Comparison of ENCODE assay signal across 16 cellular contexts in the genomic region with DNA sequence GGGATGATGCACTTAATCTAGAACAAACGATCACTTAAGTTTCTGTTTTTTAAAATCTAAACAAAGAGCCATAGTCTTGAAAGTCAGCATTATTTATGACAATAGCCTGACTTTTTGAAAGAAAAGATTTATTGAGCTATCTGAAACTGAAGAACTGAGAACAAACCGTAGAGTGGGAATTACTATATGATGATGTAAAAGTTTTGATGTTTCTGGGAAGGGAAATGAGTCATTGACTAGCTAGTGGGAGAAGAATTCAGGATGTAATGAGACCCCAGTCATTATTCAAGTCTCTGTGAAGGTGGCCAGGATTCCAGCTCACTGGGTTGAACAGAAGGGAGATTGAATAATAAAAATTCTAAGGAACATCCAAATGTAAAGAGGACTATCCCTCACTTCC.
DNase-seq lines count a peak whose midpoint lies in the region; ATAC-seq, FAIRE-seq and TF ChIP-seq lines count a peak whose summit lies in the region.
"Had no signal": no experiment of that assay in that cellular context is flagged by ENCODE, and none has a peak within 500 bp of the region (broad histone marks: within the 10 kb centered on the region; RNA-seq: fewer than 3 reads in every experiment).

No MANE protein-coding gene starts in this region.

- H3K9ac ChIP-seq in PC-3 (ENCODE audit: low read length): peak overlapping the region; percentile 92

- FAIRE-seq in endometrium (lab: Jason Lieb, UNC): peak; percentile 4

- peak overlapping the region; percentile 74 for H3K27ac Mint-ChIP-seq in Calu3 (ENCODE audit: unreplicated experiment)
- peak overlapping the region; percentile 53 for H3K27ac Mint-ChIP-seq in mesothelial cell of epicardium
- no peak overlapping the region for H3K27ac Mint-ChIP-seq in stimulated activated naive B cell treated with anti-CD40 and anti-IgM and Interleukin-4, amounts not matched to agents 10 μg/mL and 1 μg/mL and 100 μg/mL, for 72 hours
- H3K27ac Mint-ChIP-seq: activated naive CD8-positive, alpha-beta T cell; CD4-positive, alpha-beta memory T cell; effector memory CD8-positive, alpha-beta T cell; immature natural killer cell had no signal

- peak overlapping the region; percentile 99 for H3K27ac ChIP-seq in PC-3 (ENCODE audit: low read length)
- H3K27ac ChIP-seq: neutrophil had no signal

- no peaks in the 10 kb centered on the region for H3K27me3 ChIP-seq in PC-3 (ENCODE audit: low read length)

- H3K27me3 Mint-ChIP-seq in Calu3 (ENCODE audit: unreplicated experiment) (no peaks in the 10 kb centered on the region), mesothelial cell of epicardium (ENCODE audit: low read depth) (no peaks in the 10 kb centered on the region)
- peaks cover 0 to 13% of the 10 kb centered on the region in 2 donors for H3K27me3 Mint-ChIP-seq in stimulated activated naive B cell treated with anti-CD40 and anti-IgM and Interleukin-4, amounts not matched to agents 10 μg/mL and 1 μg/mL and 100 μg/mL, for 72 hours
- H3K27me3 Mint-ChIP-seq: effector memory CD8-positive, alpha-beta T cell had no signal

- H3K4me1 Mint-ChIP-seq in Calu3 (ENCODE audit: low read depth, unreplicated experiment): peaks cover 48% of the 10 kb centered on the region
- peaks cover 34% of the 10 kb centered on the region for H3K4me1 Mint-ChIP-seq in mesothelial cell of epicardium
- no peaks in the 10 kb centered on the region for H3K4me1 Mint-ChIP-seq in stimulated activated naive B cell treated with anti-CD40 and anti-IgM and Interleukin-4, amounts not matched to agents 10 μg/mL and 1 μg/mL and 100 μg/mL, for 72 hours
- H3K4me1 Mint-ChIP-seq: CD4-positive, alpha-beta memory T cell; immature natural killer cell had no signal

- POLR2A ChIA-PET in PC-3 (lab: Charles Lee; ENCODE audit: unreplicated experiment): interaction anchor here (0.6 kb wide), 1 partner anchor 1732 kb away, joined by 3 read pairs; no protein-coding TSS in a partner anchor

- H3K36me3 Mint-ChIP-seq in Calu3 (ENCODE audit: insufficient read depth, unreplicated experiment) (peaks cover 8% of the 10 kb centered on the region), mesothelial cell of epicardium (peaks cover 8% of the 10 kb centered on the region)
- H3K36me3 Mint-ChIP-seq in stimulated activated naive B cell treated with anti-CD40 and anti-IgM and Interleukin-4, amounts not matched to agents 10 μg/mL and 1 μg/mL and 100 μg/mL, for 72 hours: no peaks in the 10 kb centered on the region
- H3K36me3 Mint-ChIP-seq: activated naive CD8-positive, alpha-beta T cell; CD4-positive, alpha-beta memory T cell; immature natural killer cell had no signal

- no peaks in the 10 kb centered on the region for H3K36me3 ChIP-seq in PC-3 (ENCODE audit: low read depth, low read length)
- H3K36me3 ChIP-seq: neutrophil had no signal

- no peaks in the 10 kb centered on the region for H3K9me3 ChIP-seq in PC-3 (ENCODE audit: low read length)
- H3K9me3 ChIP-seq: neutrophil had no signal

- H3K79me2 ChIP-seq in PC-3 (ENCODE audit: low read length): 0 out of 2 replicates have a peak, but pooled peaks cover 6% of the 10 kb centered on the region

- TF ChIP-seq CTCF in Calu3 (IDR thresholded peaks at IDR 0.05; ENCODE audit: unreplicated experiment) (no peak), PC-3 (conservative IDR thresholded peaks at IDR 0.05; ENCODE audit: low read depth, low read length) (no peak), mesothelial cell of epicardium (IDR thresholded peaks at IDR 0.05; ENCODE audit: unreplicated experiment) (no peak)

- DNase-seq in Calu3 (no peak), PC-3 (peak; percentile 83), mesothelial cell of epicardium (ENCODE audit: low spot score in 2 of 2, unreplicated experiment in 2 of 2) (no peak)
- DNase-seq in activated T-cell treated with anti-CD3 and anti-CD28 coated beads, Interleukin-2, amount 50 U/mL, for 1 hour: no peak
- DNase-seq in stimulated activated naive B cell treated with anti-CD40 and anti-IgM and Interleukin-4, amounts not matched to agents 10 μg/mL and 1 μg/mL and 100 μg/mL, for 72 hours: no peak
- DNase-seq: activated CD4-positive, alpha-beta T cell treated with anti-CD3 and anti-CD28 coated beads, Interleukin-2, amount 50 U/mL, for 1 hour; CD4-positive, alpha-beta memory T cell; effector memory CD8-positive, alpha-beta T cell; immature natural killer cell; NCI-H524 treated with DMSO at 0.1 percent for 48 hours; stimulated activated CD4-positive, alpha-beta T cell treated with anti-CD3 and anti-CD28 coated beads, Interleukin-4, amount 100 ng/mL, for 24 hours had no signal

- H3K4me3 Mint-ChIP-seq in Calu3 (ENCODE audit: low read depth, unreplicated experiment): peak overlapping the region; percentile 13
- no peak overlapping the region for H3K4me3 Mint-ChIP-seq in mesothelial cell of epicardium
- H3K4me3 Mint-ChIP-seq in stimulated activated naive B cell treated with anti-CD40 and anti-IgM and Interleukin-4, amounts not matched to agents 10 μg/mL and 1 μg/mL and 100 μg/mL, for 72 hours: no peak overlapping the region
- H3K4me3 Mint-ChIP-seq: activated naive CD8-positive, alpha-beta T cell; effector memory CD8-positive, alpha-beta T cell; immature natural killer cell had no signal

- H3K4me2 ChIP-seq in PC-3 (ENCODE audit: low read length): peak overlapping the region; percentile 78

- CTCF ChIA-PET in Calu3 (lab: Charles Lee) (interaction anchor here (0.8 to 1.6 kb wide), 5 partner anchors 12 to 93 kb away, joined by 3 to 8 read pairs (median 5); a partner anchor contains a TSS), PC-3 (lab: Charles Lee) (interaction anchor here (1.9 kb wide), 1 partner anchor 86 kb away, joined by 5 read pairs; a partner anchor contains a TSS)

- peaks cover 53% of the 10 kb centered on the region for H3K4me1 ChIP-seq in PC-3 (ENCODE audit: insufficient read depth, low read length)

- intact Hi-C loops in Calu3 (cut with micrococcal nuclease; ENCODE audit: unreplicated experiment) (loop anchor here (1.0 kb wide), 1 partner anchor 75 kb away; no protein-coding TSS in a partner anchor), PC-3 (cut with micrococcal nuclease) (loop anchor here (2.0 kb wide), 1 partner anchor 19 kb away; no protein-coding TSS in a partner anchor)

- H4K20me1 ChIP-seq in PC-3 (ENCODE audit: low read length): no peaks in the 10 kb centered on the region

- H3K9me3 Mint-ChIP-seq in Calu3 (ENCODE audit: low read depth, unreplicated experiment) (peaks cover 2% of the 10 kb centered on the region), mesothelial cell of epicardium (peaks cover 10% of the 10 kb centered on the region)
- peaks cover 0 to 2% of the 10 kb centered on the region in 2 donors for H3K9me3 Mint-ChIP-seq in stimulated activated naive B cell treated with anti-CD40 and anti-IgM and Interleukin-4, amounts not matched to agents 10 μg/mL and 1 μg/mL and 100 μg/mL, for 72 hours

- H3F3A ChIP-seq in PC-3 (ENCODE audit: low read length, unreplicated experiment): peaks cover 8% of the 10 kb centered on the region

- ATAC-seq in PC-3 (peak; percentile 46), HG02870 (IDR thresholded peaks at IDR 0.05; ENCODE audit: unreplicated experiment) (no peak), GM21447 (IDR thresholded peaks at IDR 0.05; ENCODE audit: unreplicated experiment) (no peak)
- ATAC-seq in stimulated activated naive B cell treated with anti-CD40 and anti-IgM and Interleukin-4, amounts not matched to agents 10 μg/mL and 1 μg/mL and 100 μg/mL, for 72 hours (replicated peaks): no peak
- ATAC-seq: effector memory CD8-positive, alpha-beta T cell had no signal

- BruUV-seq in Calu3 (replicated peaks; lab: Mats Ljungman, UMichigan): no TSS peak
- BruUV-seq in PC-3 (replicated peaks; lab: Mats Ljungman, UMichigan): TSS peak; percentile 83

- H2AFZ ChIP-seq in PC-3 (ENCODE audit: low read length): no peak overlapping the region

- H3K4me3 ChIP-seq in PC-3 (ENCODE audit: low read length): peak overlapping the region; percentile 48

- no peaks in the 10 kb centered on the region for H3K9me2 ChIP-seq in PC-3 (replicated peaks; ENCODE audit: low read length)
